8 cellular contexts compared by ENCODE assay signal in the genomic region with DNA sequence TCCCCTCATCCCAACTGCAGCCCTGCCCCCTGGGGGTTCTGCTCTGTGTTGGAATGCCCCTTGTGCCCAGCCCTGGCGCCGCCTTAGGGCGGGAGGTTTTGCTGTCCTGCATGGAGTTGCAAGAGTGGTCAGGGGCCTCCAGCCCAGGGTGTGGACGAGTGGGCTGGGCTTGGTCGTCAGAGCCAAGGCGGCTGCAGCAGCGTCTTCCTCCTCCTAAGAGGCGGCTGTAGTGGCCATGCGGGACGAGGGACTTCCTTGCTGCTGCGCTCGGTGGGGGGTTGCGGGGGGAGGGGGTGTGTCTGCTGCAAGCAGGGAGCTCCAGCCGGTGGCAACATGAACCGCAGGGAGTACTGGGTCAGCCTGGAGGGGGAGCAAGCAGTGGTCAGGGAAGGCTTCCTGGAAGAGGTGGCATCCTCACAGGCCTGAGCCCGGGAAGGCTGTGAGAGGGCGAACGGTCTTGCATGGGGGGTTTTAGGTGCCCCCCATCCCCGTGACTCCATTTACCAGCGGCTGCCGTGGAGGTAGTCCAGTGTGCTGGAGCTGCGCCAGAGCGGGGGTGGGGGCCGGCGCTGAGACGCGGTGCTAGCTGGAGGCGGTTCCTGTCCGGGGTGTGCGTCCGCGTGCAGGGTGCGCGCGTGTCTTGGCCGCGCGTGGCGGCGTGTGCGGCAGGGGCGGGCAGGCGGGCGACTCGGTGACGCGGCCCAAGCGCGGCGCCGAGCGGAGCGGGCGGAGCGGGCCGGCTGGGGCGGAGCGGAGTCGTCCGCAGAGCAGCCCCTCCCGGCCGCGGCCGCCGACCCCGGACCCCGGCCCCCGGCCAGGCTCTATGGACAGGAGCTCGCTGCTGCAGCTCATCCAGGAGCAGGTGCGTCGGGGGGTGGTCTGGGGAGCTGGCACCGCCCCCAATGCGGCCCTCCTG. TPM values are rescaled to one million over a fixed set of nuclear protein-coding genes. Genes with fewer than 3 reads are reported as not detected.
DNase-seq lines count a peak whose midpoint lies in the region; ATAC-seq and TF ChIP-seq lines count a peak whose summit lies in the region.

A gene (plus strand): TSS at position 704 of the 916 bp plus-strand sequence. CDS start 120 bp downstream, at position 824.

- peaks cover 49% of the 10 kb centered on the region for H3K36me3 Mint-ChIP-seq in dendritic cell treated with granulocyte-macrophage colony-stimulating factor and Interleukin-4, amounts not matched to agents 40 ng/mL and 50 ng/mL, for 4 days (ENCODE audit: low read depth)

- H3K27ac Mint-ChIP-seq in dendritic cell treated with granulocyte-macrophage colony-stimulating factor and Interleukin-4, amounts not matched to agents 40 ng/mL and 50 ng/mL, for 4 days = peak within 1 kb of the TSS; percentile 10

- no peaks in the 10 kb centered on the region for H3K9me3 Mint-ChIP-seq in dendritic cell treated with granulocyte-macrophage colony-stimulating factor and Interleukin-4, amounts not matched to agents 40 ng/mL and 50 ng/mL, for 4 days

- peaks cover 39% of the 10 kb centered on the region for H3K36me3 ChIP-seq in BE2C
- H3K36me3 ChIP-seq in HUES64 (ENCODE audit: insufficient read depth, low read length) = peaks cover 40% of the 10 kb centered on the region
- peaks cover 13% of the 10 kb centered on the region for H3K36me3 ChIP-seq in mucosa of descending colon (ENCODE audit: low read depth)

- H3K27ac ChIP-seq in HUES64 (ENCODE audit: low read depth, low read length) = peak within 1 kb of the TSS; percentile 35; the same call in 1 of the 2 replicates

- H3K4me1 ChIP-seq in BE2C = peaks cover 7% of the 10 kb centered on the region
- peaks cover 6% of the 10 kb centered on the region; the same call in 1 of the 2 replicates for H3K4me1 ChIP-seq in HUES64 (ENCODE audit: insufficient read depth, low read length)
- peaks cover 36% of the 10 kb centered on the region for H3K4me1 ChIP-seq in mucosa of descending colon (ENCODE audit: low read depth)

- intact Hi-C loops in dendritic cell treated with granulocyte-macrophage colony-stimulating factor and Interleukin-4, amounts not matched to agents 40 ng/mL and 50 ng/mL, for 4 days (cut with micrococcal nuclease) = no loop called here
- intact Hi-C loops in mucosa of descending colon (cut with DNase I, micrococcal nuclease) = no loop called here

- H3K4me3 Mint-ChIP-seq in dendritic cell treated with granulocyte-macrophage colony-stimulating factor and Interleukin-4, amounts not matched to agents 40 ng/mL and 50 ng/mL, for 4 days = peak within 1 kb of the TSS; percentile 66

- WGBS in HUES64 = 4% methylated on average over 73 of the region's 73 CpGs

- TF ChIP-seq CTCF in BE2C (IDR thresholded peaks at IDR 0.05; ENCODE audit: low read depth, low read length) (no peak), mucosa of descending colon (IDR thresholded peaks at IDR 0.05) (no peak)

- peaks cover 25% of the 10 kb centered on the region for H3K4me1 Mint-ChIP-seq in dendritic cell treated with granulocyte-macrophage colony-stimulating factor and Interleukin-4, amounts not matched to agents 40 ng/mL and 50 ng/mL, for 4 days (ENCODE audit: low read depth)

- H3K9me3 ChIP-seq in BE2C = no peaks in the 10 kb centered on the region
- no peaks in the 10 kb centered on the region for H3K9me3 ChIP-seq in HUES64 (ENCODE audit: insufficient read depth, low read depth, low read length)
- H3K9me3 ChIP-seq in mucosa of descending colon = no peaks in the 10 kb centered on the region

- H3K27me3 ChIP-seq in BE2C = no peaks in the 10 kb centered on the region
- H3K27me3 ChIP-seq in HUES64 (ENCODE audit: insufficient read depth, low read length) = peaks cover 5% of the 10 kb centered on the region; the same call in 1 of the 2 replicates

- DNase-seq in BE2C = peak; percentile 53
- DNase-seq in mucosa of descending colon = peak in 2 of 3 donors; percentile 64 to 75
- no peak for DNase-seq in NCI-H1092 treated with DMSO at 0.1 percent for 48 hours (lab: John Stamatoyannopoulos, UW)
- no peak for DNase-seq in GOT3 (lab: John Stamatoyannopoulos, UW)
- DNase-seq in activated CD4-positive, alpha-beta T cell treated with anti-CD3 and anti-CD28 coated beads for 48 hours = no peak

- ATAC-seq in mucosa of descending colon (no peak), GM21526 (IDR thresholded peaks at IDR 0.05; ENCODE audit: low FRiP score, unreplicated experiment) (no peak)

- H3K4me3 ChIP-seq in BE2C (ENCODE audit: low read depth, low read length) (peak within 1 kb of the TSS; percentile 24; the same call in 1 of the 2 replicates), HUES64 (ENCODE audit: low read length) (peak within 1 kb of the TSS; percentile 61), mucosa of descending colon (no peak within 1 kb of the TSS)

- H3K9ac ChIP-seq in HUES64 (ENCODE audit: low read depth, low read length) = peak within 1 kb of the TSS; percentile 66; the same call in 1 of the 2 replicates

- H3K27me3 Mint-ChIP-seq in dendritic cell treated with granulocyte-macrophage colony-stimulating factor and Interleukin-4, amounts not matched to agents 40 ng/mL and 50 ng/mL, for 4 days = peaks cover 38% of the 10 kb centered on the region

RNA-seq across cellular contexts. Expression of the gene that starts here (rescaled TPM):
- polyA plus RNA-seq in BE2C (2012; ENCODE audit: insufficient read depth, insufficient read length, low read depth) = 2.8 TPM
- 0.60 TPM for polyA plus RNA-seq in HUES64 (2013, experiment 1 of 2)
- polyA plus RNA-seq in HUES64 (2013, experiment 2 of 2) = 1.1 TPM
- 1 to 10 TPM; 2.8 to 3.4 (median 3.0) TPM for total RNA-seq in mucosa of descending colon

Comparison
In these comparisons a context has a peak if more than half of its experiments do, and no peak if none do; other contexts are left out.
1. DNase-seq: peak in BE2C (single experiment) and mucosa of descending colon (2 of 3); none in NCI-H1092 treated with DMSO at 0.1 percent for 48 hours (single experiment), GOT3 (single experiment) and activated CD4-positive, alpha-beta T cell treated with anti-CD3 and anti-CD28 coated beads for 48 hours (single experiment).